In the genomic region with DNA sequence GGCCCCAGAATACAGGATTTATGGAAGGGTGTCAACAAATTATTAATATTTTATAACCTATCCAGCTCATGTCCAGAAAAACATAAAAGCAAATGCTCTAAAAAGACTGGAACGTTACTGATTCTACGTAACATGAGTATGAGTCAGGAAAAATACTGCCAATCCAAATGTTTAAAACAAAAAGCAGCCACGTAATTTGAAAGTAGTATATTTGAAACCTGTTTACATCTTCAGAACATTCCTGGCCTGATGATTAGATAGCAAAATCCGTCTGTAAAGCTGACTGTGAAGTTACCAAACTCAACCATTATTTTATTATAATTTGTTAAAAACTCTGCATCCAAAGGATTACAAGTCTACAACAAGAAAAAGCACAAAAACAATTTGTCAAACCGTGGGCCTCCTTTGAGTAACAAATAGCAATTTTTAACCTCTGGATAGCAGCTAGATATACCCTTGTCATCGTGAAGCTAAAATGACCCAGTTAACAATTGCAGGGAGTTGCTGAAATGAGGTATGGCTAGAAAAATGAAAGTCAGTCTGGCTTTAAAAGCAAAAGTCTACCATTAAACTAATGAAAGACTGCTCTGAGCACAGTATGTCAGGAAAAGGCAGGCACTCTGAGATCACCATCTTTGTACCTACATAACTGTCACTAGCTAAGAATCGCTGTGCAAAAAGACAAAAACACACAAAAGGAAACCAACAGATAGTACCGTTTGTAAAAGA, we compare ENCODE assay signal across 8 cellular contexts. TPM values are rescaled to one million over a fixed set of nuclear protein-coding genes. Genes with fewer than 3 reads are reported as not detected.
DNase-seq lines count a peak whose midpoint lies in the region; TF ChIP-seq lines count a peak whose summit lies in the region.

No MANE protein-coding gene starts in this region.

- no peaks in the 10 kb centered on the region for H3K27me3 ChIP-seq in layer of hippocampus (ENCODE audit: control insufficient read depth, insufficient read depth, low read length)

- peak overlapping the region; percentile 91 for H3K27ac ChIP-seq in layer of hippocampus (ENCODE audit: low read depth, low read length)

- no peaks in the 10 kb centered on the region for H3K27me3 Mint-ChIP-seq in activated naive CD4-positive, alpha-beta T cell treated with anti-CD3 and anti-CD28 coated beads, Interleukin-2, amount 10 ng/mL, durations not matched to agents 7 days and 5 days
- H3K27me3 Mint-ChIP-seq in type B pancreatic cell, result no peaks in the 10 kb centered on the region

- peaks cover 78% of the 10 kb centered on the region for H3K4me1 Mint-ChIP-seq in activated naive CD4-positive, alpha-beta T cell treated with anti-CD3 and anti-CD28 coated beads, Interleukin-2, amount 10 ng/mL, durations not matched to agents 7 days and 5 days
- peaks cover 31% of the 10 kb centered on the region for H3K4me1 Mint-ChIP-seq in type B pancreatic cell (ENCODE audit: unreplicated experiment)

- no peak for TF ChIP-seq CTCF in type B pancreatic cell (conservative IDR thresholded peaks at IDR 0.05)

- no peak for DNase-seq in activated naive CD4-positive, alpha-beta T cell treated with anti-CD3 and anti-CD28 coated beads, Interleukin-2, amount 10 ng/mL, durations not matched to agents 7 days and 5 days
- no peak for DNase-seq in activated naive CD4-positive, alpha-beta T cell treated with Interleukin-2 at 50 U/mL for 16 hours
- DNase-seq in amniotic epithelial cell (ENCODE audit: low read depth) (peak; percentile 84), type B pancreatic cell (ENCODE audit: extremely low spot score, unreplicated experiment) (no peak), SIG-M5 (lab: John Stamatoyannopoulos, UW) (no peak), SKM-1 treated with dmso at 0.1 percent for 144 hours (lab: John Stamatoyannopoulos, UW; ENCODE audit: unreplicated experiment) (no peak), NCI-H187 treated with DMSO at 0.1 percent for 48 hours (lab: John Stamatoyannopoulos, UW) (no peak)

- peak overlapping the region; percentile 84 for H3K4me3 Mint-ChIP-seq in activated naive CD4-positive, alpha-beta T cell treated with anti-CD3 and anti-CD28 coated beads, Interleukin-2, amount 10 ng/mL, durations not matched to agents 7 days and 5 days
- H3K4me3 Mint-ChIP-seq in type B pancreatic cell, result peak overlapping the region; percentile 94

- peaks cover 29% of the 10 kb centered on the region for H3K36me3 Mint-ChIP-seq in activated naive CD4-positive, alpha-beta T cell treated with anti-CD3 and anti-CD28 coated beads, Interleukin-2, amount 10 ng/mL, durations not matched to agents 7 days and 5 days
- H3K36me3 Mint-ChIP-seq in type B pancreatic cell, result peaks cover 3% of the 10 kb centered on the region

- H3K9me3 Mint-ChIP-seq in activated naive CD4-positive, alpha-beta T cell treated with anti-CD3 and anti-CD28 coated beads, Interleukin-2, amount 10 ng/mL, durations not matched to agents 7 days and 5 days, result no peaks in the 10 kb centered on the region
- H3K9me3 Mint-ChIP-seq in type B pancreatic cell, result no peaks in the 10 kb centered on the region

- peak overlapping the region; percentile 96 for H3K27ac Mint-ChIP-seq in activated naive CD4-positive, alpha-beta T cell treated with anti-CD3 and anti-CD28 coated beads, Interleukin-2, amount 10 ng/mL, durations not matched to agents 7 days and 5 days
- H3K27ac Mint-ChIP-seq in type B pancreatic cell, result peak overlapping the region; percentile 93

- CTCF ChIA-PET in activated naive CD4-positive, alpha-beta T cell treated with anti-CD3 and anti-CD28 coated beads, Interleukin-2, amount 10 ng/mL, durations not matched to agents 7 days and 5 days (lab: Charles Lee), result interaction anchor here (1.4 kb wide), 1 partner anchor 29 kb away, joined by 4 read pairs; no protein-coding TSS in a partner anchor

RNA-seq across cellular contexts. Expression of a gene that starts 1.2 kb away (rescaled TPM):
- 108 and 110 TPM in 2 replicates for total RNA-seq in type B pancreatic cell (ENCODE audit: low replicate concordance)

RNA-seq across cellular contexts. Expression of a gene that starts 42.5 kb away (rescaled TPM):
- total RNA-seq in type B pancreatic cell (ENCODE audit: low replicate concordance), result 48.6 and 60.1 TPM in 2 replicates

RNA-seq across cellular contexts. Expression of a gene that starts 42.7 kb away (rescaled TPM):
- total RNA-seq in type B pancreatic cell (ENCODE audit: low replicate concordance), result 35.9 and 43.3 TPM in 2 replicates
